In genomic region chr3:50259432-50260026, GRCh38 we compare ENCODE assay signal across 8 cellular contexts. TPM values are rescaled to one million over a fixed set of nuclear protein-coding genes. Genes with fewer than 3 reads are reported as not detected.
DNase-seq lines count a peak whose midpoint lies in the region; ATAC-seq, FAIRE-seq and TF ChIP-seq lines count a peak whose summit lies in the region.

No MANE protein-coding gene starts in this region.

- no peaks in the 10 kb centered on the region for H3K9me3 ChIP-seq in BLaER1 treated with 17β-estradiol and CSF1 and Interleukin-3, amounts not matched to agents 10 nM and 100 nM (replicated peaks in 1 of 11)
- no peaks in the 10 kb centered on the region for H3K9me3 ChIP-seq in Panc1 (ENCODE audit: control insufficient read depth, insufficient read depth, low read depth, low read length)
- H3K9me3 ChIP-seq in hepatocyte (ENCODE audit: low read depth): no peaks in the 10 kb centered on the region
- H3K9me3 ChIP-seq in thoracic aorta: no peaks in the 10 kb centered on the region

- no peak for TF ChIP-seq POLR2A in GM12892 (IDR thresholded peaks at IDR 0.05; ENCODE audit: low read depth, low read length)

- POLR2A ChIA-PET in Panc1 (lab: Charles Lee): no interaction called here

- CTCF ChIA-PET in Panc1 (lab: Charles Lee): interaction anchor here (1.2 kb wide), 1 partner anchor 16 kb away, joined by 3 read pairs; no protein-coding TSS in a partner anchor

- peaks cover 12% of the 10 kb centered on the region for H3K79me2 ChIP-seq in hepatocyte

- H3K27me3 ChIP-seq in BLaER1 treated with 17β-estradiol and CSF1 and Interleukin-3, amounts not matched to agents 10 nM and 100 nM: no peaks in the 10 kb centered on the region
- no peaks in the 10 kb centered on the region for H3K27me3 ChIP-seq in Panc1 (ENCODE audit: control insufficient read depth, insufficient read depth, low read length)
- no peaks in the 10 kb centered on the region for H3K27me3 ChIP-seq in hepatocyte
- H3K27me3 ChIP-seq in thoracic aorta (replicated peaks; ENCODE audit: insufficient read depth): no peaks in the 10 kb centered on the region

- peaks cover 42 to 53% (median 50%) of the 10 kb centered on the region in 11 experiments for H3K36me3 ChIP-seq in BLaER1 treated with 17β-estradiol and CSF1 and Interleukin-3, amounts not matched to agents 10 nM and 100 nM
- no peaks in the 10 kb centered on the region for H3K36me3 ChIP-seq in Panc1 (ENCODE audit: control insufficient read depth, insufficient read depth, low read length)
- H3K36me3 ChIP-seq in hepatocyte (replicated peaks; ENCODE audit: insufficient read depth, low read depth): no peaks in the 10 kb centered on the region
- H3K36me3 ChIP-seq in thoracic aorta: peaks cover 35% of the 10 kb centered on the region

- peaks cover 35 to 66% (median 55%) of the 10 kb centered on the region in 10 experiments for H3K4me1 ChIP-seq in BLaER1 treated with 17β-estradiol and CSF1 and Interleukin-3, amounts not matched to agents 10 nM and 100 nM
- H3K4me1 ChIP-seq in Panc1 (ENCODE audit: control insufficient read depth, insufficient read depth, low read length): peaks cover 9% of the 10 kb centered on the region
- H3K4me1 ChIP-seq in hepatocyte (ENCODE audit: insufficient read depth): peaks cover 30% of the 10 kb centered on the region
- peaks cover 27 to 60% of the 10 kb centered on the region in 2 donors for H3K4me1 ChIP-seq in thoracic aorta (ENCODE audit: control insufficient read depth in 1 of 2, low read depth in 2 of 2)

- peak overlapping the region; percentile 83 to 97 (median 93) for H3K4me2 ChIP-seq in BLaER1 treated with 17β-estradiol and CSF1 and Interleukin-3, amounts not matched to agents 10 nM and 100 nM
- H3K4me2 ChIP-seq in hepatocyte: peak overlapping the region; percentile 78

- in situ Hi-C loops in Panc1 (cut with HindIII; ENCODE audit: low pct_unique_long_range_greater_than_20kb, low sequenced_read_pairs): no loop called here

- H3K4me3 ChIP-seq in BLaER1 treated with 17β-estradiol and CSF1 and Interleukin-3, amounts not matched to agents 10 nM and 100 nM: peak overlapping the region; percentile 10 to 72 (median 61); a peak in 8 of 20 replicates
- H3K4me3 ChIP-seq in Panc1 (ENCODE audit: low read depth in 2 of 2, low read length in 2 of 2) (no peak overlapping the region), hepatocyte (no peak overlapping the region), thoracic aorta (peak overlapping the region; percentile 68)

- intact Hi-C loops in Panc1 (cut with micrococcal nuclease; ENCODE audit: unreplicated experiment): loop anchor here (10.0 kb wide), 1 partner anchor 65 kb away; the partner anchor contains the start of gene GNAT1

- no peak overlapping the region for H2AFZ ChIP-seq in hepatocyte

- TF ChIP-seq CTCF in Panc1 (IDR thresholded peaks at IDR 0.05) (no peak), hepatocyte (IDR thresholded peaks at IDR 0.05; ENCODE audit: poor library complexity) (no peak), thoracic aorta (IDR thresholded peaks at IDR 0.05) (no peak)

- H3K9ac ChIP-seq in BLaER1 treated with 17β-estradiol and CSF1 and Interleukin-3, amounts not matched to agents 10 nM and 100 nM: peak overlapping the region; percentile 78 to 88 (median 86); a peak in 21 of 22 replicates

- no TSS peak for BruUV-seq in Panc1 (replicated peaks; lab: Mats Ljungman, UMichigan)

- ATAC-seq in GM21515 (IDR thresholded peaks at IDR 0.05; ENCODE audit: unreplicated experiment): peak; percentile 23
- peak; percentile 44 for ATAC-seq in Panc1
- ATAC-seq in thoracic aorta (ENCODE audit: insufficient number of reproducible peaks, low FRiP score, low read depth): no peak

- FAIRE-seq in GM12892 (lab: Jason Lieb, UNC): no peak

- 66% methylated on average over 18 of the region's 18 CpGs for WGBS in hepatocyte (ENCODE audit: low lambda C conversion rate, missing lambda C conversion rate)

- peaks cover 18 to 88% (median 48%) of the 10 kb centered on the region in 11 experiments for H4K20me1 ChIP-seq in BLaER1 treated with 17β-estradiol and CSF1 and Interleukin-3, amounts not matched to agents 10 nM and 100 nM
- H4K20me1 ChIP-seq in hepatocyte (ENCODE audit: insufficient read depth, poor library complexity, severe bottlenecking): no peaks in the 10 kb centered on the region

- peak overlapping the region in 9 of 11 experiments; percentile 20 to 88 (median 86); a peak in 15 of 22 replicates for H3K27ac ChIP-seq in BLaER1 treated with 17β-estradiol and CSF1 and Interleukin-3, amounts not matched to agents 10 nM and 100 nM
- H3K27ac ChIP-seq in Panc1 (ENCODE audit: low read length) (no peak overlapping the region), hepatocyte (peak overlapping the region; percentile 97), thoracic aorta (peak overlapping the region; percentile 97 to 98)

- H3K9me2 ChIP-seq in hepatocyte (replicated peaks; ENCODE audit: insufficient read depth): no peaks in the 10 kb centered on the region

- DNase-seq in Panc1 (ENCODE audit: low read depth, low spot score) (no peak), hepatocyte (ENCODE audit: low spot score) (no peak), thoracic aorta (ENCODE audit: low spot score) (no peak), NOMO-1 treated with dmso at 0.1 percent for 144 hours (lab: John Stamatoyannopoulos, UW; ENCODE audit: unreplicated experiment) (no peak), GM12892 (ENCODE audit: insufficient read length) (no peak)
- no peak for DNase-seq in stimulated activated CD4-positive, alpha-beta T cell treated with anti-CD3 and anti-CD28 coated beads, Interleukin-2, amount 100 ng/mL, for 48 hours

RNA-seq across cellular contexts. Expression of gene SEMA3B, which starts 9.4 kb away (rescaled TPM):
- total RNA-seq in Panc1 (2021; ENCODE audit: unreplicated experiment): 1.4 TPM
- polyA plus RNA-seq in Panc1 (2012; ENCODE audit: insufficient read length): 2.8 TPM
- 60.2 and 67.7 TPM in 2 replicates for total RNA-seq in hepatocyte
- 104 and 135 TPM in 2 replicates for polyA plus RNA-seq in hepatocyte
- total RNA-seq in thoracic aorta: 10 to 100 TPM; 53.6 to 57.2 TPM
- polyA plus RNA-seq in GM12892 (2012; ENCODE audit: missing spikeins): 0.30 TPM

RNA-seq across cellular contexts. Expression of gene LSMEM2, which starts 19.4 kb away (rescaled TPM):
- not detected for total RNA-seq in Panc1 (2021; ENCODE audit: unreplicated experiment)
- polyA plus RNA-seq in Panc1 (2012; ENCODE audit: insufficient read length): not detected
- 0.20 TPM in 1 of 2 replicates, not detected in the other for total RNA-seq in hepatocyte
- polyA plus RNA-seq in hepatocyte: 0.39 TPM in 1 of 2 replicates, not detected in the other
- total RNA-seq in thoracic aorta: not detected
- polyA plus RNA-seq in GM12892 (2012; ENCODE audit: missing spikeins): 0.25 TPM

RNA-seq across cellular contexts. Expression of gene GNAI2, which starts 23.5 kb away (rescaled TPM):
- total RNA-seq in Panc1 (2021; ENCODE audit: unreplicated experiment) (170 TPM), hepatocyte (95.0 and 103 TPM in 2 replicates), thoracic aorta (100 to 1,000 TPM; 183 to 337 TPM)
- 252 TPM for polyA plus RNA-seq in Panc1 (2012; ENCODE audit: insufficient read length)
- 219 and 233 TPM in 2 replicates for polyA plus RNA-seq in hepatocyte
- 116 TPM for polyA plus RNA-seq in GM12892 (2012; ENCODE audit: missing spikeins)

RNA-seq across cellular contexts. Expression of gene IFRD2, which starts 32.7 kb away (rescaled TPM):
- 111 TPM for total RNA-seq in Panc1 (2021; ENCODE audit: unreplicated experiment)
- polyA plus RNA-seq in Panc1 (2012; ENCODE audit: insufficient read length): 113 TPM
- total RNA-seq in hepatocyte: 37.0 and 41.4 TPM in 2 replicates
- 71.6 and 76.2 TPM in 2 replicates for polyA plus RNA-seq in hepatocyte
- total RNA-seq in thoracic aorta: 100 to 1,000 TPM in 1 of 2 donors, 10 to 100 TPM in 1; 43.3 to 118 TPM
- polyA plus RNA-seq in GM12892 (2012; ENCODE audit: missing spikeins): 40.2 TPM

RNA-seq across cellular contexts. Expression of gene HYAL3, which starts 39.7 kb away (rescaled TPM):
- total RNA-seq in Panc1 (2021; ENCODE audit: unreplicated experiment) (3.9 TPM), hepatocyte (3.7 and 9.0 TPM in 2 replicates), thoracic aorta (1 to 10 TPM in 1 of 2 donors, under 1 TPM in 1; 0.35 to 1.4 TPM)
- polyA plus RNA-seq in Panc1 (2012; ENCODE audit: insufficient read length): 3.4 TPM
- 5.6 and 7.0 TPM in 2 replicates for polyA plus RNA-seq in hepatocyte
- 1.2 TPM for polyA plus RNA-seq in GM12892 (2012; ENCODE audit: missing spikeins)

Comparison
In these comparisons a context has a peak if more than half of its experiments do, and no peak if none do; other contexts are left out.
1. H3K4me3 ChIP-seq: peak in BLaER1 treated with 17β-estradiol and CSF1 and Interleukin-3, amounts not matched to agents 10 nM and 100 nM (10 of 10) and thoracic aorta (single experiment); none in Panc1 (0 of 2) and hepatocyte (single experiment).
2. RNA of gene SEMA3B, which starts 9.4 kb away (total RNA-seq): 60.2 to 67.7 TPM in hepatocyte and 53.6 to 57.2 TPM in thoracic aorta; 1.4 TPM in Panc1 (single experiment); every median in the first group is over 10 times any median in the second.